ENCODE assay signal across 8 cellular contexts in genomic region chr20:50153500-50154377, GRCh38. TPM values are rescaled to one million over a fixed set of nuclear protein-coding genes. Genes with fewer than 3 reads are reported as not detected.
DNase-seq lines count a peak whose midpoint lies in the region; ATAC-seq and TF ChIP-seq lines count a peak whose summit lies in the region.

Gene PEDS1 (minus strand): TSS chr20:50153723. CDS start chr20:50153637, 86 bp downstream.

- peak within 1 kb of the TSS; percentile 78 for H3K27ac ChIP-seq in CD8-positive, alpha-beta T cell (ENCODE audit: low read depth, low read length)
- peak within 1 kb of the TSS; percentile 66 for H3K27ac ChIP-seq in mesodermal cell (ENCODE audit: low read depth, low read length, severe bottlenecking)

- 7 to 8% methylated on average over 82 to 92 of the region's 99 CpGs for WGBS in mesodermal cell (ENCODE audit: insufficient coverage in 2 of 2), 2 experiments

- H3K36me3 ChIP-seq in CD8-positive, alpha-beta T cell (ENCODE audit: insufficient read depth, low read length), result no peaks in the 10 kb centered on the region
- H3K36me3 ChIP-seq in NT2/D1 (ENCODE audit: insufficient read depth, insufficient read length, low read length), result peaks cover 35% of the 10 kb centered on the region
- H3K36me3 ChIP-seq in endocrine pancreas (ENCODE audit: control insufficient read depth, insufficient read depth, low read length), result no peaks in the 10 kb centered on the region
- H3K36me3 ChIP-seq in mesodermal cell (ENCODE audit: control insufficient read depth, insufficient read depth, low read length), result peaks cover 27% of the 10 kb centered on the region

- peaks cover 20% of the 10 kb centered on the region for H3K36me3 Mint-ChIP-seq in CD8-positive, alpha-beta T cell
- peaks cover 8% of the 10 kb centered on the region for H3K36me3 Mint-ChIP-seq in activated CD8-positive, alpha-beta memory T cell treated with anti-CD3 and anti-CD28 coated beads, Interleukin-2, amount 10 ng/mL, durations not matched to agents 7 days and 5 days

- peak within 1 kb of the TSS; percentile 97 for H3K9ac ChIP-seq in NT2/D1 (ENCODE audit: insufficient read length, low read depth)
- H3K9ac ChIP-seq in endocrine pancreas (ENCODE audit: control insufficient read depth, insufficient read depth, low read length), result peak within 1 kb of the TSS; percentile 89

- peaks cover 36% of the 10 kb centered on the region for H3K4me1 ChIP-seq in CD8-positive, alpha-beta T cell (ENCODE audit: insufficient read depth, low read length)
- H3K4me1 ChIP-seq in NT2/D1 (ENCODE audit: insufficient read depth, insufficient read length) (peaks cover 20% of the 10 kb centered on the region), endocrine pancreas (ENCODE audit: control insufficient read depth, insufficient read depth, low read length) (no peaks in the 10 kb centered on the region), mesodermal cell (ENCODE audit: control insufficient read depth, insufficient read depth, low read length, poor library complexity, severe bottlenecking) (peaks cover 25% of the 10 kb centered on the region)

- no peak for TF ChIP-seq CTCF in CD8-positive, alpha-beta T cell (IDR thresholded peaks at IDR 0.05)

- no peaks in the 10 kb centered on the region for H3K9me3 ChIP-seq in CD8-positive, alpha-beta T cell (ENCODE audit: low read length)
- H3K9me3 ChIP-seq in NT2/D1 (ENCODE audit: insufficient read depth, low read length) (no peaks in the 10 kb centered on the region), endocrine pancreas (ENCODE audit: control insufficient read depth, low read length) (no peaks in the 10 kb centered on the region), mesodermal cell (ENCODE audit: control insufficient read depth, low read length) (no peaks in the 10 kb centered on the region)

- H3K4me3 Mint-ChIP-seq in CD8-positive, alpha-beta T cell, result peak within 1 kb of the TSS; percentile 90
- H3K4me3 Mint-ChIP-seq in activated CD8-positive, alpha-beta memory T cell treated with anti-CD3 and anti-CD28 coated beads, Interleukin-2, amount 10 ng/mL, durations not matched to agents 7 days and 5 days, result peak within 1 kb of the TSS; percentile 89

- no peaks in the 10 kb centered on the region for H3K27me3 Mint-ChIP-seq in CD8-positive, alpha-beta T cell (ENCODE audit: low read depth)
- no peaks in the 10 kb centered on the region for H3K27me3 Mint-ChIP-seq in activated CD8-positive, alpha-beta memory T cell treated with anti-CD3 and anti-CD28 coated beads, Interleukin-2, amount 10 ng/mL, durations not matched to agents 7 days and 5 days

- CTCF ChIA-PET in CD8-positive, alpha-beta T cell (lab: Charles Lee), result interaction anchor here (0.6 to 8.4 kb wide), 11 partner anchors 15 to 357 kb away, joined by 3 to 103 read pairs (median 4); no protein-coding TSS in a partner anchor
- CTCF ChIA-PET in activated CD8-positive, alpha-beta memory T cell treated with anti-CD3 and anti-CD28 coated beads, Interleukin-2, amount 10 ng/mL, durations not matched to agents 7 days and 5 days (lab: Charles Lee), result interaction anchor here (0.6 to 6.0 kb wide), 21 partner anchors 9 to 334 kb away, joined by 3 to 67 read pairs (median 6); partner anchors contain the start of gene UBE2V1

- intact Hi-C loops in CD8-positive, alpha-beta T cell (cut with DNase I, micrococcal nuclease), result loop anchor here (1.0 to 5.0 kb wide), 4 partner anchors 40 to 357 kb away; partner anchors contain the start of genes UBE2V1 (in 2 of the 2) and PTPN1 (in 1 of the 2)

- H3K27ac Mint-ChIP-seq in CD8-positive, alpha-beta T cell, result peak within 1 kb of the TSS; percentile 91
- peak within 1 kb of the TSS; percentile 88 for H3K27ac Mint-ChIP-seq in activated CD8-positive, alpha-beta memory T cell treated with anti-CD3 and anti-CD28 coated beads, Interleukin-2, amount 10 ng/mL, durations not matched to agents 7 days and 5 days

- H3K4me1 Mint-ChIP-seq in CD8-positive, alpha-beta T cell (ENCODE audit: low read depth), result peaks cover 43% of the 10 kb centered on the region
- peaks cover 37% of the 10 kb centered on the region for H3K4me1 Mint-ChIP-seq in activated CD8-positive, alpha-beta memory T cell treated with anti-CD3 and anti-CD28 coated beads, Interleukin-2, amount 10 ng/mL, durations not matched to agents 7 days and 5 days

- peak; percentile 55 to 89 (median 76) for DNase-seq in CD8-positive, alpha-beta T cell
- DNase-seq in HS-27A (ENCODE audit: low read depth), result peak; percentile 76
- DNase-seq in NT2/D1 (ENCODE audit: low read depth, low spot score), result peak; percentile 81
- DNase-seq in activated CD8-positive, alpha-beta memory T cell treated with anti-CD3 and anti-CD28 coated beads, Interleukin-2, amount 10 ng/mL, durations not matched to agents 7 days and 5 days, result peak; percentile 90
- DNase-seq in stimulated activated CD8-positive, alpha-beta memory T cell treated with anti-CD3 and anti-CD28 coated beads, Interleukin-15, amount 100 ng/mL, for 4 hours (ENCODE audit: low read depth in 2 of 2), result peak; percentile 45 to 65

- H3K9me3 Mint-ChIP-seq in CD8-positive, alpha-beta T cell, result no peaks in the 10 kb centered on the region
- no peaks in the 10 kb centered on the region for H3K9me3 Mint-ChIP-seq in activated CD8-positive, alpha-beta memory T cell treated with anti-CD3 and anti-CD28 coated beads, Interleukin-2, amount 10 ng/mL, durations not matched to agents 7 days and 5 days (ENCODE audit: low read depth)

- H3K27me3 ChIP-seq in CD8-positive, alpha-beta T cell (ENCODE audit: insufficient read depth, low read length), result no peaks in the 10 kb centered on the region
- no peaks in the 10 kb centered on the region for H3K27me3 ChIP-seq in NT2/D1 (ENCODE audit: insufficient read depth, insufficient read length)
- H3K27me3 ChIP-seq in endocrine pancreas (ENCODE audit: control insufficient read depth, insufficient read depth, low read length), result no peaks in the 10 kb centered on the region

- POLR2A ChIA-PET in CD8-positive, alpha-beta T cell (lab: Charles Lee), result interaction anchor here (0.6 to 2.6 kb wide), 15 partner anchors 9 to 238 kb away, joined by 3 to 20 read pairs (median 3); partner anchors contain the start of gene UBE2V1

- H3K4me3 ChIP-seq in CD8-positive, alpha-beta T cell (ENCODE audit: low read depth, low read length), result peak within 1 kb of the TSS; percentile 89
- peak within 1 kb of the TSS; percentile 95 for H3K4me3 ChIP-seq in NT2/D1 (ENCODE audit: insufficient read length, low read depth)
- H3K4me3 ChIP-seq in endocrine pancreas (ENCODE audit: control insufficient read depth, insufficient read depth, low read length), result peak within 1 kb of the TSS; percentile 72
- H3K4me3 ChIP-seq in mesodermal cell (ENCODE audit: extremely low read depth, insufficient read depth, low read length, poor library complexity, severe bottlenecking), result peak within 1 kb of the TSS; percentile 96

- ATAC-seq in CD8-positive, alpha-beta T cell, result peak; percentile 93
- peak; percentile 97 for ATAC-seq in GM19463 (IDR thresholded peaks at IDR 0.05; ENCODE audit: unreplicated experiment)
- peak; percentile 98 for ATAC-seq in activated CD8-positive, alpha-beta memory T cell treated with anti-CD3 and anti-CD28 coated beads, Interleukin-2, amount 10 ng/mL, durations not matched to agents 7 days and 5 days

RNA-seq across cellular contexts. Expression of gene PEDS1, which starts in this region (rescaled TPM):
- 10 to 100 TPM; 19.0 to 20.8 TPM for total RNA-seq in CD8-positive, alpha-beta T cell
- total RNA-seq in activated CD8-positive, alpha-beta memory T cell treated with anti-CD3 and anti-CD28 coated beads, Interleukin-2, amount 10 ng/mL, durations not matched to agents 7 days and 5 days, result 10 to 100 TPM; 24.2 to 25.4 TPM
- polyA plus RNA-seq in mesodermal cell (2013, experiment 1 of 2), result 40.5 TPM
- polyA plus RNA-seq in mesodermal cell (2013, experiment 2 of 2), result 35.7 TPM

Comparison
In these comparisons a context has a peak if more than half of its experiments do, and no peak if none do; other contexts are left out.
1. Peak in every context shown above with its lines: DNase-seq, ATAC-seq, H3K4me3 ChIP-seq and H3K27ac ChIP-seq.